ENCODE assay signal across 1 cellular context in the genomic region with DNA sequence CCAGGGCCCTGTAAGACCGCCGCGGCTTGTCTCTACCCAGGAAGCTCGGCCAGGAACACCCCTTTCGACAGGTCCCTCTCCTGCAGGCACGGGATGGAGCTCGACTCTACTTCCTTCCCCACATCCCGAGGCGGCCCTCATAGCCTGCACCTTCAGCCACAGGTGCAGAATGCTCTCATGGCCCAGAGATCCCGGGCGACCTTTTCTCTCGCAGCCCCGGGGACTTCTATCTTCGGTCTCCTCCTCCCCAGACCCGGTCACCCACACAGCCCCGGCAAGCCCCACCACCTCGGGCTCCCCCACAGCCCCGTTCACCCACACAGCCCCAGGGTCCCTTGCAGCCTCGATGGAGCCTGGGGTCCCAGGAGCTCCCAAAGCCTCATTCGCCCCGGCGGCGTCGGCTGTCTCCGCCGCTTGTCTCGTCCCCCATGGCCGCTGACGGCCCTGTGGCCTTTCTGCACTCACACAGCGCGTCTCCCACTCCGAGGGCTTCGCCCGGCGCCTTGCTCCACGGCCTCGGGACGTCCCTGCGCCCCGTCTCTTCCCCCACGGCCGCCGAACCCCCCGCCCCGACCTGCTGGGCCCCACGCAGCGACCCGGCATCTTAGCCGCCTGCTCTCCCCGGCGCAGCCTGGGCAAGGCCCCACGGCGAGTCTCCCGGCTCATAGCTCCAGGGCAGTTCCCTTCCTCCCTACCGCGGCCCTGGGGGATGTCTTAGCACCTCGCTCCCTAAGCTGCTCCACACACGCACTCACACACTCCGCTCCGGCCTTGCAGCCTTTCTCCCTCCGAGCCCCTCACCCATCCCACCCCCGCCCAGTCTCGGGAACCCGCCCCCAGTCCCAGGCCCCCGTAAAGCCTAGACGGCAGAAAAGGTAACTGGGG.
A peak's percentile ranks its signal among the peaks of the same experiment; 100 is the strongest.
TF ChIP-seq lines count a peak whose summit lies in the region.

No MANE protein-coding gene starts in this region.

TF ChIP-seq in HEK293, 187 proteins besides CTCF, POLR2A, EP300 and RAD21 (continues in another document):
- TF ChIP-seq, protein P1, sequence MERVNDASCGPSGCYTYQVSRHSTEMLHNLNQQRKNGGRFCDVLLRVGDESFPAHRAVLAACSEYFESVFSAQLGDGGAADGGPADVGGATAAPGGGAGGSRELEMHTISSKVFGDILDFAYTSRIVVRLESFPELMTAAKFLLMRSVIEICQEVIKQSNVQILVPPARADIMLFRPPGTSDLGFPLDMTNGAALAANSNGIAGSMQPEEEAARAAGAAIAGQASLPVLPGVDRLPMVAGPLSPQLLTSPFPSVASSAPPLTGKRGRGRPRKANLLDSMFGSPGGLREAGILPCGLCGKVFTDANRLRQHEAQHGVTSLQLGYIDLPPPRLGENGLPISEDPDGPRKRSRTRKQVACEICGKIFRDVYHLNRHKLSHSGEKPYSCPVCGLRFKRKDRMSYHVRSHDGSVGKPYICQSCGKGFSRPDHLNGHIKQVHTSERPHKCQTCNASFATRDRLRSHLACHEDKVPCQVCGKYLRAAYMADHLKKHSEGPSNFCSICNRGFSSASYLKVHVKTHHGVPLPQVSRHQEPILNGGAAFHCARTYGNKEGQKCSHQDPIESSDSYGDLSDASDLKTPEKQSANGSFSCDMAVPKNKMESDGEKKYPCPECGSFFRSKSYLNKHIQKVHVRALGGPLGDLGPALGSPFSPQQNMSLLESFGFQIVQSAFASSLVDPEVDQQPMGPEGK (tag by site-specific recombination; IDR thresholded peaks at IDR 0.05) = no peak
- TF ChIP-seq ZNF211 (tag by site-specific recombination; IDR thresholded peaks at IDR 0.05; ENCODE audit: low read depth) (no peak), ZFHX2 (tag by site-specific recombination; conservative IDR thresholded peaks at IDR 0.05) (0 out of 2 replicates have a peak, but pooled peaks have one; percentile 17), ZFP37 (tag by site-specific recombination; IDR thresholded peaks at IDR 0.05) (0 out of 2 replicates have a peak, but pooled peaks have one; percentile 18), GLIS2 (tag by site-specific recombination; IDR thresholded peaks at IDR 0.05) (peak; percentile 86), ZNF423 (tag by site-specific recombination; IDR thresholded peaks at IDR 0.05) (no peak), YY1 (tag by site-specific recombination; IDR thresholded peaks at IDR 0.05) (no peak), ZNF830 (tag by site-specific recombination; IDR thresholded peaks at IDR 0.05; ENCODE audit: low read depth) (no peak), ZNF292 (tag by site-specific recombination; IDR thresholded peaks at IDR 0.05; ENCODE audit: borderline replicate concordance, low read depth) (no peak), ZNF558 (tag by site-specific recombination; IDR thresholded peaks at IDR 0.05) (no peak), GLIS1 (tag by site-specific recombination; IDR thresholded peaks at IDR 0.05) (peak; percentile 96), ZNF184 (tag by site-specific recombination; IDR thresholded peaks at IDR 0.05) (no peak), ZNF174 (tag by site-specific recombination; IDR thresholded peaks at IDR 0.05) (no peak), PRDM4 (tag by site-specific recombination; IDR thresholded peaks at IDR 0.05) (no peak), ZNF571 (tag by site-specific recombination; IDR thresholded peaks at IDR 0.05) (no peak), ZNF280D (tag by site-specific recombination; IDR thresholded peaks at IDR 0.05) (no peak), ZNF24 (tag by site-specific recombination; IDR thresholded peaks at IDR 0.05) (no peak), ZNF416 (tag by site-specific recombination; IDR thresholded peaks at IDR 0.05) (no peak), ZFP69B (tag by site-specific recombination; IDR thresholded peaks at IDR 0.05) (no peak), ZIC2 (tag by site-specific recombination; IDR thresholded peaks at IDR 0.05) (peak; percentile 82), ZNF549 (tag by site-specific recombination; IDR thresholded peaks at IDR 0.05) (no peak), ZNF707 (tag by site-specific recombination; IDR thresholded peaks at IDR 0.05) (no peak), ZBTB17 (tag by site-specific recombination; IDR thresholded peaks at IDR 0.05) (0 out of 2 replicates have a peak, but pooled peaks have one; percentile 10), HOXA7 (CRISPR knock-in tag; IDR thresholded peaks at IDR 0.05; ENCODE audit: borderline replicate concordance) (no peak), ZNF404 (tag by site-specific recombination; IDR thresholded peaks at IDR 0.05) (no peak), ZNF596 (tag by site-specific recombination; IDR thresholded peaks at IDR 0.05) (no peak), SCRT2 (tag by site-specific recombination; IDR thresholded peaks at IDR 0.05) (peak; percentile 43), ZNF324 (tag by site-specific recombination; IDR thresholded peaks at IDR 0.05) (no peak), KLF10 (tag by site-specific recombination; IDR thresholded peaks at IDR 0.05) (no peak), ZBTB10 (tag by site-specific recombination; IDR thresholded peaks at IDR 0.05) (no peak), ZNF791 (tag by site-specific recombination; IDR thresholded peaks at IDR 0.05) (no peak), ZNF501 (tag by site-specific recombination; IDR thresholded peaks at IDR 0.05) (no peak), ZNF121 (tag by site-specific recombination; IDR thresholded peaks at IDR 0.05) (no peak), ZNF146 (tag by site-specific recombination; IDR thresholded peaks at IDR 0.05) (no peak), ZNF138 (tag by site-specific recombination; IDR thresholded peaks at IDR 0.05; ENCODE audit: borderline replicate concordance) (no peak)
- TF ChIP-seq, protein P2, sequence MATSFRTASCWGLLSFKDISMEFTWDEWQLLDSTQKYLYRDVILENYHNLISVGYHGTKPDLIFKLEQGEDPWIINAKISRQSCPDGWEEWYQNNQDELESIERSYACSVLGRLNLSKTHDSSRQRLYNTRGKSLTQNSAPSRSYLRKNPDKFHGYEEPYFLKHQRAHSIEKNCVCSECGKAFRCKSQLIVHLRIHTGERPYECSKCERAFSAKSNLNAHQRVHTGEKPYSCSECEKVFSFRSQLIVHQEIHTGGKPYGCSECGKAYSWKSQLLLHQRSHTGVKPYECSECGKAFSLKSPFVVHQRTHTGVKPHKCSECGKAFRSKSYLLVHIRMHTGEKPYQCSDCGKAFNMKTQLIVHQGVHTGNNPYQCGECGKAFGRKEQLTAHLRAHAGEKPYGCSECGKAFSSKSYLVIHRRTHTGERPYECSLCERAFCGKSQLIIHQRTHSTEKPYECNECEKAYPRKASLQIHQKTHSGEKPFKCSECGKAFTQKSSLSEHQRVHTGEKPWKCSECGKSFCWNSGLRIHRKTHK (tag by site-specific recombination; IDR thresholded peaks at IDR 0.05) = no peak
- TF ChIP-seq, protein P3, sequence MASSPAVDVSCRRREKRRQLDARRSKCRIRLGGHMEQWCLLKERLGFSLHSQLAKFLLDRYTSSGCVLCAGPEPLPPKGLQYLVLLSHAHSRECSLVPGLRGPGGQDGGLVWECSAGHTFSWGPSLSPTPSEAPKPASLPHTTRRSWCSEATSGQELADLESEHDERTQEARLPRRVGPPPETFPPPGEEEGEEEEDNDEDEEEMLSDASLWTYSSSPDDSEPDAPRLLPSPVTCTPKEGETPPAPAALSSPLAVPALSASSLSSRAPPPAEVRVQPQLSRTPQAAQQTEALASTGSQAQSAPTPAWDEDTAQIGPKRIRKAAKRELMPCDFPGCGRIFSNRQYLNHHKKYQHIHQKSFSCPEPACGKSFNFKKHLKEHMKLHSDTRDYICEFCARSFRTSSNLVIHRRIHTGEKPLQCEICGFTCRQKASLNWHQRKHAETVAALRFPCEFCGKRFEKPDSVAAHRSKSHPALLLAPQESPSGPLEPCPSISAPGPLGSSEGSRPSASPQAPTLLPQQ (tag by site-specific recombination; IDR thresholded peaks at IDR 0.05) = peak; percentile 53; the same call in 1 of the 2 replicates
- TF ChIP-seq, protein P4, sequence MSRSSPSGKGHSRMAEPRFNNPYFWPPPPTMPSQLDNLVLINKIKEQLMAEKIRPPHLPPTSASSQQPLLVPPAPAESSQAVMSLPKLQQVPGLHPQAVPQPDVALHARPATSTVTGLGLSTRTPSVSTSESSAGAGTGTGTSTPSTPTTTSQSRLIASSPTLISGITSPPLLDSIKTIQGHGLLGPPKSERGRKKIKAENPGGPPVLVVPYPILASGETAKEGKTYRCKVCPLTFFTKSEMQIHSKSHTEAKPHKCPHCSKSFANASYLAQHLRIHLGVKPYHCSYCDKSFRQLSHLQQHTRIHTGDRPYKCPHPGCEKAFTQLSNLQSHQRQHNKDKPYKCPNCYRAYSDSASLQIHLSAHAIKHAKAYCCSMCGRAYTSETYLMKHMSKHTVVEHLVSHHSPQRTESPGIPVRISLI (tag by site-specific recombination; IDR thresholded peaks at IDR 0.05) = no peak
- TF ChIP-seq, protein P5, sequence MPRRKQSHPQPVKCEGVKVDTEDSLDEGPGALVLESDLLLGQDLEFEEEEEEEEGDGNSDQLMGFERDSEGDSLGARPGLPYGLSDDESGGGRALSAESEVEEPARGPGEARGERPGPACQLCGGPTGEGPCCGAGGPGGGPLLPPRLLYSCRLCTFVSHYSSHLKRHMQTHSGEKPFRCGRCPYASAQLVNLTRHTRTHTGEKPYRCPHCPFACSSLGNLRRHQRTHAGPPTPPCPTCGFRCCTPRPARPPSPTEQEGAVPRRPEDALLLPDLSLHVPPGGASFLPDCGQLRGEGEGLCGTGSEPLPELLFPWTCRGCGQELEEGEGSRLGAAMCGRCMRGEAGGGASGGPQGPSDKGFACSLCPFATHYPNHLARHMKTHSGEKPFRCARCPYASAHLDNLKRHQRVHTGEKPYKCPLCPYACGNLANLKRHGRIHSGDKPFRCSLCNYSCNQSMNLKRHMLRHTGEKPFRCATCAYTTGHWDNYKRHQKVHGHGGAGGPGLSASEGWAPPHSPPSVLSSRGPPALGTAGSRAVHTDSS (tag by site-specific recombination; IDR thresholded peaks at IDR 0.05) = no peak
